Comparison of ENCODE assay signal across 8 cellular contexts in genomic region chr3:43699864-43700263, GRCh38. TPM values are rescaled to one million over a fixed set of nuclear protein-coding genes. Genes with fewer than 3 reads are reported as not detected.
DNase-seq lines count a peak whose midpoint lies in the region; ATAC-seq, FAIRE-seq and TF ChIP-seq lines count a peak whose summit lies in the region.

No MANE protein-coding gene starts in this region.

- WGBS in small intestine, 3 donors, result 73 to 93% (median 81%) methylated on average over 1 of the region's 1 CpG

- DNase-seq in activated naive CD4-positive, alpha-beta T cell treated with anti-CD3 and anti-CD28 coated beads for 36 hours, result peak; percentile 37
- DNase-seq in activated naive CD4-positive, alpha-beta T cell (lab: John Stamatoyannopoulos, UW), result no peak
- DNase-seq in WERI-Rb-1, result peak; percentile 24
- DNase-seq in small intestine, result peak; percentile 31
- DNase-seq in NCI-H2107 treated with DMSO at 0.1 percent for 48 hours (lab: John Stamatoyannopoulos, UW; ENCODE audit: unreplicated experiment), result no peak
- DNase-seq in D721Med (ENCODE audit: insufficient read length, low spot score), result no peak

- H3K27me3 Mint-ChIP-seq in activated naive CD4-positive, alpha-beta T cell treated with anti-CD3 and anti-CD28 coated beads for 36 hours (ENCODE audit: low read depth), result no peaks in the 10 kb centered on the region

- intact Hi-C loops in activated naive CD4-positive, alpha-beta T cell treated with anti-CD3 and anti-CD28 coated beads for 36 hours (cut with micrococcal nuclease), result loop anchor here (1.0 to 5.0 kb wide), 3 partner anchors 9 to 1098 kb away; partner anchors contain the start of gene NKTR

- no peak overlapping the region for H3K4me3 ChIP-seq in WERI-Rb-1 (ENCODE audit: low read depth, low read length)
- no peak overlapping the region for H3K4me3 ChIP-seq in small intestine (ENCODE audit: low read depth in 1 of 2, low read length in 2 of 2)

- peaks cover 8% of the 10 kb centered on the region for H3K36me3 ChIP-seq in WERI-Rb-1
- peaks cover 4% of the 10 kb centered on the region in 2 donors for H3K36me3 ChIP-seq in small intestine (ENCODE audit: control insufficient read depth in 2 of 2, insufficient read depth in 2 of 2, low read length in 2 of 2)

- peak; percentile 61 for ATAC-seq in HG02973 (IDR thresholded peaks at IDR 0.05; ENCODE audit: unreplicated experiment)
- no peak for ATAC-seq in HG03439 (IDR thresholded peaks at IDR 0.05; ENCODE audit: unreplicated experiment)

- peaks cover 10% of the 10 kb centered on the region for H3K36me3 Mint-ChIP-seq in activated naive CD4-positive, alpha-beta T cell treated with anti-CD3 and anti-CD28 coated beads for 36 hours (ENCODE audit: low read depth)

- FAIRE-seq in small intestine (lab: Jason Lieb, UNC), result no peak
- no peak for FAIRE-seq in D721Med (lab: Jason Lieb, UNC)

- no peaks in the 10 kb centered on the region for H3K9me3 Mint-ChIP-seq in activated naive CD4-positive, alpha-beta T cell treated with anti-CD3 and anti-CD28 coated beads for 36 hours

- H3K27ac ChIP-seq in WERI-Rb-1 (no peak overlapping the region), small intestine (ENCODE audit: low read depth in 1 of 2, low read length in 1 of 2) (no peak overlapping the region)

- H3K4me1 ChIP-seq in small intestine (ENCODE audit: control insufficient read depth in 2 of 2, insufficient read depth in 1 of 2, low read depth in 1 of 2, low read length in 1 of 2), result peaks cover 5 to 9% of the 10 kb centered on the region in 2 donors

- H3K27ac Mint-ChIP-seq in activated naive CD4-positive, alpha-beta T cell treated with anti-CD3 and anti-CD28 coated beads for 36 hours, result no peak overlapping the region

- H3K4me3 Mint-ChIP-seq in activated naive CD4-positive, alpha-beta T cell treated with anti-CD3 and anti-CD28 coated beads for 36 hours, result no peak overlapping the region

- CTCF ChIA-PET in activated naive CD4-positive, alpha-beta T cell treated with anti-CD3 and anti-CD28 coated beads for 36 hours (lab: Charles Lee), result interaction anchor here (0.6 kb wide), 1 partner anchor 879 kb away, joined by 4 read pairs; no protein-coding TSS in a partner anchor

- H3K27me3 ChIP-seq in WERI-Rb-1 (ENCODE audit: insufficient read depth, low read depth, severe bottlenecking), result no peaks in the 10 kb centered on the region
- no peaks in the 10 kb centered on the region for H3K27me3 ChIP-seq in small intestine (ENCODE audit: control insufficient read depth in 2 of 2, insufficient read depth in 2 of 2, low read length in 2 of 2)

- peaks cover 15% of the 10 kb centered on the region for H3K4me1 Mint-ChIP-seq in activated naive CD4-positive, alpha-beta T cell treated with anti-CD3 and anti-CD28 coated beads for 36 hours (ENCODE audit: low read depth)

- 0 out of 2 replicates have a peak, but pooled peaks have one; percentile 32 for TF ChIP-seq CTCF in WERI-Rb-1 (IDR thresholded peaks at IDR 0.05; ENCODE audit: low read depth, low read length)
- no peak for TF ChIP-seq CTCF in D721Med (IDR thresholded peaks at IDR 0.05; ENCODE audit: insufficient read depth, missing control alignments)

- H3K9me3 ChIP-seq in WERI-Rb-1 (ENCODE audit: severe bottlenecking) (no peaks in the 10 kb centered on the region), small intestine (ENCODE audit: control insufficient read depth, low read depth) (no peaks in the 10 kb centered on the region)

RNA-seq across cellular contexts. Expression of gene ABHD5, which starts 9.1 kb away (rescaled TPM):
- 10 to 100 TPM in 1 of 2 experiments, 1 to 10 TPM in 1; 9.4 to 11.0 TPM for total RNA-seq in activated naive CD4-positive, alpha-beta T cell treated with anti-CD3 and anti-CD28 coated beads for 36 hours
- 10 to 100 TPM; 13.8 to 30.0 (median 27.8) TPM for polyA plus RNA-seq in small intestine

Comparison
In these comparisons a context has a peak if more than half of its experiments do, and no peak if none do; other contexts are left out.
1. DNase-seq: peak in activated naive CD4-positive, alpha-beta T cell treated with anti-CD3 and anti-CD28 coated beads for 36 hours (single experiment), WERI-Rb-1 (single experiment) and small intestine (single experiment); none in activated naive CD4-positive, alpha-beta T cell (0 of 4), NCI-H2107 treated with DMSO at 0.1 percent for 48 hours (single experiment) and D721Med (single experiment).